In the genomic region with DNA sequence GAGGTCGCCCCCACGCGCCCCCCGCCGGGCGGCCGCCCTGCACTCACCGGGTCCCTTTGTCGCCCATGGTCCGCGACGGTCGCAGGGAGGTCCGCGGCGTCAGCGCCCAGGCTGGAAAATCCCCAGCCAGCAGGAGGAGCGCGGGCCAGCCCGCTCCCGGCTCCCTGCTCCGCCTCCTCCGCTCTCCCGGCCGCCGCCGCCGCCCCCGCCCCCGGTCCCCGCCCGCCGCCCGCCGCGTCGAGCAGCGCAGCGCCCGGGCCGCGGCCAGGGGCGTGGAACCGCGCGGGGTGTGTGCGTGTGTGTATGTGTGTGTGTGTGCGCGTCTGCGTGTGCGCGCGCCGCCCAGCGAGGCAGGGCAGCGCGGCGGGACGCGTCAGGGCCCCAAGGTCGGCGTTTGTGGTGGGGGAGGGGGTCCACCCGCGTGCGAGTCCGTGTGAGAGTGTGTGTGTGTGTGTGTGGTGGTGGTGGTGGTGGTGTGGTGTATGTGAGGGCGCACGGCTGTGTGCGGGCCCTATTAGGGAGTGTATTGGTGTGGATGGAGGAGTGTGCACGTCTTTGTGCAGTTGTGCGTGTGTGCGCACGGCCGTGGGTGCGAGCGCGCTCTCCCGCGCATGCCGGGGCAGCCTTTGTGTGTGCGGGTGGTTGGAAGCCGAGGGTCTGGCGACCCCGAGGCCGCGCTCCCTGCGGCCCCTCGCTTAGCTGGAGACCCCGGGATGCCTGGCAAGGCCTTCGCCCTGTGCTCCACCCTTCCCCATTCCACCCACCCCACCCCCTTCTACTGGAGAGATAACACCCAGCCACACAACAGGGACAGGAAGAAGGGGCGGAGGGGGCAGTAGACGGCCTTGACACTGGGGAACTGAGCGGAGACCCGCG, we compare ENCODE assay signal across 8 cellular contexts.
DNase-seq lines count a peak whose midpoint lies in the region; ATAC-seq lines count a peak whose summit lies in the region.

ARRB1 (minus strand) TSS at position 121 of the 876 bp plus-strand sequence; CDS start at position 67, 54 bp downstream.

- no peak for ATAC-seq in GM21515 (IDR thresholded peaks at IDR 0.05; ENCODE audit: unreplicated experiment)

- DNase-seq in GM03348 (ENCODE audit: low spot score) (peak; percentile 89), MV-4-11 (lab: John Stamatoyannopoulos, UW) (peak; percentile 57), medulla oblongata (ENCODE audit: extremely low spot score) (peak; percentile 69), HPDE6-E6E7 (ENCODE audit: extremely low spot score) (no peak)
- peak; percentile 50 to 59 for DNase-seq in activated CD4-positive, alpha-beta T cell treated with anti-CD3 and anti-CD28 coated beads, Interleukin-2, amount 50 U/mL, for 48 hours
- peak; percentile 55 for DNase-seq in effector CD4-positive, alpha-beta T cell
- DNase-seq in stimulated activated CD8-positive, alpha-beta memory T cell treated with anti-CD3 and anti-CD28 coated beads, Interleukin-12 subunit alpha, Interleukin-12 subunit beta, amount 100 ng/mL, for 4 hours (ENCODE audit: low read depth), result peak; percentile 38
